ENCODE assay signal across 1 cellular context in the genomic region with DNA sequence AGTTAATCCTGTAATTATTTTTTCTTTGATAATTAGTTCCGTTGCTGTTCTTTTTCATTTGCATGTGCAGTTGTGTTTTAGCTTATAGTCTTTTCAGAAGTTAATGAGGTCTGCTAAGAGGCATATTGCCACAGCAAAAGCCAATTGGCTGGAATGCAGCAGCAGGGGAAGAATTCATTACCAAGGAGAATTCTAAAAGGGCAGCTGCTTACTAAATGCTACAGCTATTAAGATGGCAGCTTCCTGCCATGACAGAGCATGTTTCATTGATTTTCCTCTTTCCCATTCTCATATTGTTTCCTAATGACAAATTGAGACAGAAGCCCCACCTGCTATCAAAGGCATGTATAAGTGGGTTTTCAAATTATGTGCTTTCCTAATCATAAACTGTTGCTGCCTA.
TF ChIP-seq lines count a peak whose summit lies in the region.

No MANE protein-coding gene starts in this region.

TF ChIP-seq in WTC11, 78 proteins besides CTCF, POLR2A, EP300 and RAD21:
- TF ChIP-seq, protein P1, sequence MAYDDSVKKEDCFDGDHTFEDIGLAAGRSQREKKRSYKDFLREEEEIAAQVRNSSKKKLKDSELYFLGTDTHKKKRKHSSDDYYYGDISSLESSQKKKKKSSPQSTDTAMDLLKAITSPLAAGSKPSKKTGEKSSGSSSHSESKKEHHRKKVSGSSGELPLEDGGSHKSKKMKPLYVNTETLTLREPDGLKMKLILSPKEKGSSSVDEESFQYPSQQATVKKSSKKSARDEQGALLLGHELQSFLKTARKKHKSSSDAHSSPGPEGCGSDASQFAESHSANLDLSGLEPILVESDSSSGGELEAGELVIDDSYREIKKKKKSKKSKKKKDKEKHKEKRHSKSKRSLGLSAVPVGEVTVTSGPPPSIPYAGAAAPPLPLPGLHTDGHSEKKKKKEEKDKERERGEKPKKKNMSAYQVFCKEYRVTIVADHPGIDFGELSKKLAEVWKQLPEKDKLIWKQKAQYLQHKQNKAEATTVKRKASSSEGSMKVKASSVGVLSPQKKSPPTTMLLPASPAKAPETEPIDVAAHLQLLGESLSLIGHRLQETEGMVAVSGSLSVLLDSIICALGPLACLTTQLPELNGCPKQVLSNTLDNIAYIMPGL (CRISPR knock-in tag; IDR thresholded peaks at IDR 0.05) = no peak
- no peak for TF ChIP-seq ZBTB21 (CRISPR knock-in tag; IDR thresholded peaks at IDR 0.05; ENCODE audit: borderline replicate concordance)
- TF ChIP-seq ZNF416 (CRISPR knock-in tag; IDR thresholded peaks at IDR 0.05) = no peak
- no peak for TF ChIP-seq EMX1 (CRISPR knock-in tag; IDR thresholded peaks at IDR 0.05)
- TF ChIP-seq SMAD3 (CRISPR knock-in tag; IDR thresholded peaks at IDR 0.05; ENCODE audit: borderline replicate concordance) = no peak
TF ChIP-seq in WTC11: peak in this region for 0.
